Comparison of ENCODE assay signal across 17 cellular contexts in the genomic region with DNA sequence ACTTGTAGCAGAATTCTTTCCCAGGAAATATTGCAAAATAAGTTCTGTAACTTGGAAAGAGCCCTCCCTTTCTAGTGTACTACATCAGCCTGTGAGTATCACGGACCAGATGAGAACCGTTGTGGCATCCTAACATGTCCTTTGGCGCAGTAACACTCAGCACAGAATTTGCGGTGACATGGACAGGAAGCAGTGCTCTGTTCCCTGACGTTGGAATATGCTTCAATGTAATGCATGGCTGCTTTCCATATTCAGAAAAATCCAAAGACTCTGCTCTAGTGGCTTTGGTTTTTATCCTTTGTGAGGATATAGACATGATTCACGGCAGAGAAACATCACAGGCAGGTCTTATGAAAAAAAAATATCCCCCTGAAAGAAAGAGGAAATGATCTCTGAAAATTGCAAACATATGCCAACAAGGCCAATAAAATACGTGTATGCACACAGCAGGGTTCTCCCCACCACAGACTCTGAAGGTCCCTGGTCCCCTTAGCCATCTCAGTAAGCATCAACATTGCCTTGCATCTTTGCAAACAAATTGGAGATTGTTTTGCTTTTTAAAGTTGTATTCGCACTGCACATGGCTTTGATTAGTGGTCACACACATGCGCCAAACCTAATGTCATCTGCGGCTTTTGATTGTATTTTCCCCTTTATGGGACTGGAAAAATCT.
DNase-seq lines count a peak whose midpoint lies in the region; ATAC-seq, FAIRE-seq and TF ChIP-seq lines count a peak whose summit lies in the region.
"Had no signal": no experiment of that assay in that cellular context is flagged by ENCODE, and none has a peak within 500 bp of the region (broad histone marks: within the 10 kb centered on the region; RNA-seq: fewer than 3 reads in every experiment).

No MANE protein-coding gene starts in this region.

- H3K27ac ChIP-seq in body of pancreas (no peak overlapping the region), right cardiac atrium (ENCODE audit: low read length) (peak overlapping the region; percentile 76), subcutaneous abdominal adipose tissue (ENCODE audit: low read depth, low read length) (peak overlapping the region; percentile 35)

- 70 to 73% methylated on average over 10 of the region's 10 CpGs for WGBS in body of pancreas, 2 donors
- 49% methylated on average over 10 of the region's 10 CpGs for WGBS in right cardiac atrium

- POLR2A ChIA-PET in WTC11 (lab: Charles Lee) = no interaction called here

- CTCF ChIA-PET in WTC11 (lab: Charles Lee) = interaction anchor here (0.7 kb wide), 1 partner anchor 24 kb away, joined by 3 read pairs; no protein-coding TSS in a partner anchor

- peak overlapping the region; percentile 82 for H3K27ac Mint-ChIP-seq in HFFc6
- H3K27ac Mint-ChIP-seq in WTC11 = no peak overlapping the region
- H3K27ac Mint-ChIP-seq: nephron progenitor cell had no signal

- peak; percentile 47 for DNase-seq in HFFc6
- DNase-seq in body of pancreas = no peak
- DNase-seq in right cardiac atrium = peak in 1 of 3 donors; percentile 44
- no peak for DNase-seq in WTC11 (ENCODE audit: low spot score)
- DNase-seq in activated T-cell treated with anti-CD3 and anti-CD28 coated beads, Interleukin-2, amount 50 U/mL, for 4 hours = no peak
- no peak for DNase-seq in activated gamma-delta T cell (lab: John Stamatoyannopoulos, UW)
- DNase-seq in frontal cortex (ENCODE audit: low spot score in 2 of 2) = no peak
- DNase-seq: activated CD4-positive, alpha-beta T cell treated with anti-CD3 and anti-CD28 coated beads for 48 hours; activated gamma-delta T cell treated with Interleukin-2 at 50 U/mL for 16 hours; effector CD4-positive, alpha-beta T cell; NCI-H345; nephron progenitor cell; SHP77 treated with DMSO at 0.1 percent for 48 hours; stimulated activated CD4-positive, alpha-beta T cell treated with anti-CD3 and anti-CD28 coated beads, Interleukin-2, amount 100 ng/mL, for 24 hours had no signal

- H3K9me3 Mint-ChIP-seq in HFFc6 (no peaks in the 10 kb centered on the region), WTC11 (no peaks in the 10 kb centered on the region)
- no peaks in the 10 kb centered on the region for H3K9me3 Mint-ChIP-seq in activated T-cell treated with anti-CD3 and anti-CD28 coated beads, Interleukin-2, amount 50 U/mL, for 4 hours
- H3K9me3 Mint-ChIP-seq: nephron progenitor cell had no signal

- intact Hi-C loops in body of pancreas (cut with DNase I) = no loop called here
- intact Hi-C loops in right cardiac atrium (cut with DNase I) = no loop called here

- no peak for FAIRE-seq in frontal cortex (lab: Jason Lieb, UNC)
- FAIRE-seq: GM18507, K562 had no signal

- TF ChIP-seq CTCF in HFFc6 (IDR thresholded peaks at IDR 0.05) (no peak), body of pancreas (IDR thresholded peaks at IDR 0.05) (no peak), WTC11 (IDR thresholded peaks at IDR 0.05) (no peak)

- H3K36me3 ChIP-seq in body of pancreas (replicated peaks in 1 of 2; ENCODE audit: insufficient read depth in 1 of 2, low read depth in 2 of 2) (no peaks in the 10 kb centered on the region), subcutaneous abdominal adipose tissue (ENCODE audit: control insufficient read depth in 5 of 5, insufficient read depth in 5 of 5, low read length in 5 of 5) (no peaks in the 10 kb centered on the region)

- TF ChIP-seq POLR2A in body of pancreas (IDR thresholded peaks at IDR 0.05) = no peak

- H3K27me3 Mint-ChIP-seq in HFFc6 (ENCODE audit: insufficient read depth) (peaks cover 2% of the 10 kb centered on the region; the same call in 1 of the 2 replicates), WTC11 (ENCODE audit: low read depth) (peaks cover 5% of the 10 kb centered on the region; the same call in 1 of the 2 replicates)
- H3K27me3 Mint-ChIP-seq in activated T-cell treated with anti-CD3 and anti-CD28 coated beads, Interleukin-2, amount 50 U/mL, for 4 hours (ENCODE audit: low read depth) = peaks cover 20% of the 10 kb centered on the region

- H3K4me1 Mint-ChIP-seq in HFFc6 (ENCODE audit: low read depth) (peaks cover 52% of the 10 kb centered on the region), WTC11 (peaks cover 45% of the 10 kb centered on the region)
- no peaks in the 10 kb centered on the region for H3K4me1 Mint-ChIP-seq in activated T-cell treated with anti-CD3 and anti-CD28 coated beads, Interleukin-2, amount 50 U/mL, for 4 hours (ENCODE audit: low read depth)

- H3K9me3 ChIP-seq in body of pancreas = no peaks in the 10 kb centered on the region
- no peaks in the 10 kb centered on the region for H3K9me3 ChIP-seq in right cardiac atrium (ENCODE audit: control insufficient read depth, low read length)
- H3K9me3 ChIP-seq in subcutaneous abdominal adipose tissue (ENCODE audit: control insufficient read depth in 5 of 5, low read length in 5 of 5) = no peaks in the 10 kb centered on the region

- no peaks in the 10 kb centered on the region; the same call in 1 of the 2 replicates for H3K36me3 Mint-ChIP-seq in HFFc6 (ENCODE audit: low read depth)
- no peaks in the 10 kb centered on the region for H3K36me3 Mint-ChIP-seq in WTC11
- no peaks in the 10 kb centered on the region for H3K36me3 Mint-ChIP-seq in activated T-cell treated with anti-CD3 and anti-CD28 coated beads, Interleukin-2, amount 50 U/mL, for 4 hours (ENCODE audit: insufficient read depth)

- peak; percentile 64 for ATAC-seq in body of pancreas
- ATAC-seq in right cardiac atrium = peak; percentile 51 to 70
- ATAC-seq in WTC11 = no peak
- ATAC-seq in activated T-cell treated with anti-CD3 and anti-CD28 coated beads, Interleukin-2, amount 50 U/mL, for 4 hours = no peak
- ATAC-seq: K562 had no signal

- no peak overlapping the region for H3K9ac ChIP-seq in subcutaneous abdominal adipose tissue (ENCODE audit: low read length in 5 of 5)

- H3K4me1 ChIP-seq in body of pancreas (peaks cover 8% of the 10 kb centered on the region), right cardiac atrium (ENCODE audit: control insufficient read depth, insufficient read depth, low read length) (peaks cover 2% of the 10 kb centered on the region), subcutaneous abdominal adipose tissue (ENCODE audit: control insufficient read depth in 5 of 5, insufficient read depth in 5 of 5, low read length in 5 of 5) (peaks cover 9 to 32% (median 26%) of the 10 kb centered on the region in 5 donors)

- no peak overlapping the region for H3K4me3 ChIP-seq in body of pancreas
- H3K4me3 ChIP-seq in right cardiac atrium (ENCODE audit: low read length) = no peak overlapping the region
- no peak overlapping the region for H3K4me3 ChIP-seq in subcutaneous abdominal adipose tissue (ENCODE audit: low read depth in 1 of 5, low read length in 5 of 5)
- H3K4me3 ChIP-seq: K562 had no signal

- H3K27me3 ChIP-seq in body of pancreas (no peaks in the 10 kb centered on the region), right cardiac atrium (ENCODE audit: control insufficient read depth, insufficient read depth) (no peaks in the 10 kb centered on the region), subcutaneous abdominal adipose tissue (ENCODE audit: control insufficient read depth in 5 of 5, insufficient read depth in 4 of 5, low read length in 5 of 5) (peaks cover 0 to 18% (median 0%) of the 10 kb centered on the region in 5 donors)

- H3K4me3 Mint-ChIP-seq in HFFc6 = peak overlapping the region; percentile 67
- H3K4me3 Mint-ChIP-seq in WTC11 = no peak overlapping the region
- no peak overlapping the region for H3K4me3 Mint-ChIP-seq in activated T-cell treated with anti-CD3 and anti-CD28 coated beads, Interleukin-2, amount 50 U/mL, for 4 hours
- H3K4me3 Mint-ChIP-seq: nephron progenitor cell had no signal

TF ChIP-seq in WTC11, 78 proteins besides CTCF, POLR2A, EP300 and RAD21:
- no peak for TF ChIP-seq ZNF138 (CRISPR knock-in tag; conservative IDR thresholded peaks at IDR 0.05)
- TF ChIP-seq, protein P1, sequence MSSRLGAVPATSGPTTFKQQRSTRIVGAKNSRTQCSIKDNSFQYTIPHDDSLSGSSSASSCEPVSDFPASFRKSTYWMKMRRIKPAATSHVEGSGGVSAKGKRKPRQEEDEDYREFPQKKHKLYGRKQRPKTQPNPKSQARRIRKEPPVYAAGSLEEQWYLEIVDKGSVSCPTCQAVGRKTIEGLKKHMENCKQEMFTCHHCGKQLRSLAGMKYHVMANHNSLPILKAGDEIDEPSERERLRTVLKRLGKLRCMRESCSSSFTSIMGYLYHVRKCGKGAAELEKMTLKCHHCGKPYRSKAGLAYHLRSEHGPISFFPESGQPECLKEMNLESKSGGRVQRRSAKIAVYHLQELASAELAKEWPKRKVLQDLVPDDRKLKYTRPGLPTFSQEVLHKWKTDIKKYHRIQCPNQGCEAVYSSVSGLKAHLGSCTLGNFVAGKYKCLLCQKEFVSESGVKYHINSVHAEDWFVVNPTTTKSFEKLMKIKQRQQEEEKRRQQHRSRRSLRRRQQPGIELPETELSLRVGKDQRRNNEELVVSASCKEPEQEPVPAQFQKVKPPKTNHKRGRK (CRISPR knock-in tag; IDR thresholded peaks at IDR 0.05; ENCODE audit: borderline replicate concordance) = no peak
- TF ChIP-seq MLX (CRISPR knock-in tag; IDR thresholded peaks at IDR 0.05) = no peak
- TF ChIP-seq MYBL2 (CRISPR knock-in tag; IDR thresholded peaks at IDR 0.05) = no peak
- no peak for TF ChIP-seq ZNF317 (CRISPR knock-in tag; IDR thresholded peaks at IDR 0.05; ENCODE audit: borderline replicate concordance, low read depth)

Comparison
In these comparisons a context has a peak if more than half of its experiments do, and no peak if none do; other contexts are left out.
1. ATAC-seq: peak in body of pancreas (single experiment) and right cardiac atrium (2 of 2); none in WTC11 (single experiment) and activated T-cell treated with anti-CD3 and anti-CD28 coated beads, Interleukin-2, amount 50 U/mL, for 4 hours (0 of 2).
2. H3K27ac ChIP-seq: peak in right cardiac atrium (single experiment) and subcutaneous abdominal adipose tissue (single experiment); none in body of pancreas (0 of 4).